In the genomic region with DNA sequence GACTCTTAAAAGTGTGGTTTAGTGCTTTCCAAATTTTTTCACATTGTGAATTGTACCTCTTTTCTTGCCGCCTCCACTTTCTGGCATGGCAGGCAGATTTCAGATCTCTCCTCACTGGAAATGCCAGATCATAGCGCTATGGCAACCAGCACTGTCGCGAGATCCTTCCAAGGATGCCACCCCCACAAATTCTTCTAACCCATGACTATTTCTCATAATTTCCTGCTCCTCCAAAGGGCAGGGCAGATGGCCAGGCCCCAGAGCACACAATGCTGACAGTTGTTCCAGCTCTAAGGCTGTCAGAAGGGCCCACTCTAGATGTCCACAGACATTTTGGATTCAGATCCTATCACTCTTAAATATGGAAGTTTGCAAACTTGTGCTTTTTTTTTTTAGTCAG, we compare ENCODE assay signal across 13 cellular contexts.
DNase-seq lines count a peak whose midpoint lies in the region; ATAC-seq and TF ChIP-seq lines count a peak whose summit lies in the region.
"Had no signal": no experiment of that assay in that cellular context is flagged by ENCODE, and none has a peak within 500 bp of the region (broad histone marks: within the 10 kb centered on the region; RNA-seq: fewer than 3 reads in every experiment).

No MANE protein-coding gene starts in this region.

- ATAC-seq in HG02870 (IDR thresholded peaks at IDR 0.05; ENCODE audit: unreplicated experiment) (no peak), HG02885 (IDR thresholded peaks at IDR 0.05; ENCODE audit: poor library complexity, unreplicated experiment) (no peak)
- ATAC-seq: GM12878 had no signal

- H3K9me3 ChIP-seq in A673 (ENCODE audit: low read depth, low read length, poor library complexity, severe bottlenecking) = peaks cover 3% of the 10 kb centered on the region

- no peak overlapping the region for H3K27ac ChIP-seq in A673 (ENCODE audit: low read depth, low read length, poor library complexity, severe bottlenecking)
- H3K27ac ChIP-seq: PC-9 had no signal

- peaks cover 27% of the 10 kb centered on the region for H3K4me1 Mint-ChIP-seq in nephron

- no peaks in the 10 kb centered on the region for H3K27me3 ChIP-seq in A673 (replicated peaks; ENCODE audit: insufficient read depth, low read depth, low read length, poor library complexity)

- no peak overlapping the region for H3K4me3 Mint-ChIP-seq in nephron

- TF ChIP-seq CTCF in AG09319 (IDR thresholded peaks at IDR 0.05; ENCODE audit: low read depth, low read length) = no peak
- TF ChIP-seq CTCF in nephron (IDR thresholded peaks at IDR 0.05; ENCODE audit: unreplicated experiment in 3 of 3) = no peak
- no peak for TF ChIP-seq CTCF in A673 (conservative IDR thresholded peaks at IDR 0.05; ENCODE audit: low read depth, low read length)

- peaks cover 7% of the 10 kb centered on the region for H3K9me3 Mint-ChIP-seq in nephron

- no peaks in the 10 kb centered on the region for H3K36me3 ChIP-seq in A673 (ENCODE audit: insufficient read depth, low read length, poor library complexity, severe bottlenecking)

- H3K27ac Mint-ChIP-seq in nephron = peak overlapping the region in 2 of 3 experiments; percentile 30 to 71
- H3K27ac Mint-ChIP-seq: activated T-helper 2 cell treated with anti-CD3 and anti-CD28 coated beads, Interferon-gamma antibody, Interleukin-2, Interleukin-4, amounts not matched to agents 10 μg/mL and 5 μg/mL and 100 μg/mL, durations not matched to agents 14 hours and 24 hours and 36 hours had no signal

- H3K27me3 Mint-ChIP-seq in nephron (ENCODE audit: low read depth) = no peaks in the 10 kb centered on the region

- CTCF ChIA-PET in A673 (lab: Charles Lee) = no interaction called here

- DNase-seq in AG09319 (ENCODE audit: extremely low read depth, low read depth) = peak; percentile 45
- DNase-seq in SK-N-DZ (ENCODE audit: low spot score) = peak; percentile 28
- DNase-seq in fibroblast of peridontal ligament (ENCODE audit: extremely low read depth) = peak; percentile 63
- no peak for DNase-seq in A673 (ENCODE audit: low spot score)
- no peak for DNase-seq in NCI-H82 treated with DMSO at 0.1 percent for 48 hours (lab: John Stamatoyannopoulos, UW; ENCODE audit: unreplicated experiment)
- DNase-seq: NCI-H1092 treated with DMSO at 0.1 percent for 48 hours; PC-9; stimulated activated CD4-positive, alpha-beta T cell treated with anti-CD3 and anti-CD28 coated beads, Interleukin-2, amount 100 ng/mL, for 24 hours had no signal

- POLR2A ChIA-PET in A673 (lab: Charles Lee; ENCODE audit: low non-redundant PET) = no interaction called here

- BruUV-seq in A673 (replicated peaks; lab: Mats Ljungman, UMichigan) = no TSS peak

- H3K4me3 ChIP-seq in A673 (ENCODE audit: low read depth, low read length, poor library complexity, severe bottlenecking) = no peak overlapping the region
- H3K4me3 ChIP-seq: GM12878, PC-9 had no signal

- no peaks in the 10 kb centered on the region for H3K36me3 Mint-ChIP-seq in nephron (ENCODE audit: low read depth)

- intact Hi-C loops in A673 (cut with micrococcal nuclease; ENCODE audit: unreplicated experiment) = no loop called here

- no peaks in the 10 kb centered on the region for H3K4me1 ChIP-seq in A673 (ENCODE audit: insufficient read depth, low read length, poor library complexity, severe bottlenecking)

Comparison
In these comparisons a context has a peak if more than half of its experiments do, and no peak if none do; other contexts are left out.
1. DNase-seq: peak in AG09319 (single experiment), SK-N-DZ (single experiment) and fibroblast of peridontal ligament (single experiment); none in A673 (single experiment) and NCI-H82 treated with DMSO at 0.1 percent for 48 hours (single experiment).